ENCODE assay signal across 13 cellular contexts in the genomic region with DNA sequence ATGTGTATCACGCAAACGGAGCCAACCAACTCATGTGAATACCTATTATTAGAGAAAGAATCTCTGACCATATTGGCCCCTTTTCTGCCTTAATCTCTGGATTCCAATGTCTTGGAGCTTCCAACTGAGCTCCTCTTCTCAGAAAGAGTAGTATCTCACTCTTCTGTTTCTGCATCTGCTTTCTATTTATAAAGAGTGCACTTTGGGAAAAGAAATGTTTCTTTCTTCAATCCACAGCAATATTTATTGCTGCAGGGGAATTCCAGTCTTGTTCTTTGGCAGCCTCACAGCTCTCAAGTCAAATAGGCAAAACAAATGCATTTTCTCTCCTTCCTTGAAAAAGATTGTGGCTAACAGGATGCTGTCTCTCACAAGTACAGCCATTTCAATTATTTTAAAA.
DNase-seq lines count a peak whose midpoint lies in the region; ATAC-seq and TF ChIP-seq lines count a peak whose summit lies in the region.
"Had no signal": no experiment of that assay in that cellular context is flagged by ENCODE, and none has a peak within 500 bp of the region (broad histone marks: within the 10 kb centered on the region; RNA-seq: fewer than 3 reads in every experiment).

No MANE protein-coding gene starts in this region.

- H3F3A ChIP-seq in GM23248 (ENCODE audit: insufficient read depth) = no peaks in the 10 kb centered on the region

- no peak for TF ChIP-seq CTCF in choroid plexus epithelial cell (conservative IDR thresholded peaks at IDR 0.05; ENCODE audit: low read depth, low read length)
- TF ChIP-seq CTCF in spleen (IDR thresholded peaks at IDR 0.05 in 8 of 11, conservative IDR thresholded peaks at IDR 0.05 in 3 of 11) = no peak

- intact Hi-C loops in spleen (cut with DNase I; ENCODE audit: low total_unique reads) = no loop called here

- H3K36me3 ChIP-seq in GM23248 (ENCODE audit: low read depth) (no peaks in the 10 kb centered on the region), spleen (no peaks in the 10 kb centered on the region)
- H3K36me3 ChIP-seq: HAP-1 had no signal

- H4K20me1 ChIP-seq in GM23248 (ENCODE audit: insufficient read depth) = no peaks in the 10 kb centered on the region

- no peak overlapping the region for H3K4me2 ChIP-seq in GM23248 (ENCODE audit: unreplicated experiment)

- DNase-seq in GM23248 (peak; percentile 21), choroid plexus epithelial cell (ENCODE audit: low read depth) (peak; percentile 28), iris pigment epithelial cell (ENCODE audit: low read depth) (peak; percentile 3), superior temporal gyrus (ENCODE audit: extremely low spot score) (peak; percentile 29), mesenteric fat pad (ENCODE audit: low spot score) (no peak), iPS-NIHi7 (ENCODE audit: extremely low spot score) (no peak), spleen (no peak)
- DNase-seq: activated gamma-delta T cell treated with Interleukin-2 at 50 U/mL for 16 hours; central memory CD4-positive, alpha-beta T cell; NCI-H345; PC-3 had no signal

- no peak for ATAC-seq in GM18867 (IDR thresholded peaks at IDR 0.05; ENCODE audit: unreplicated experiment)
- ATAC-seq: PC-3 had no signal

- no peaks in the 10 kb centered on the region for H3K27me3 ChIP-seq in GM23248 (replicated peaks; ENCODE audit: insufficient read depth)
- H3K27me3 ChIP-seq in spleen (replicated peaks in 1 of 7) = no peaks in the 10 kb centered on the region

- TF ChIP-seq POLR2A in spleen (IDR thresholded peaks at IDR 0.05) = no peak

- no peak overlapping the region for H3K9ac ChIP-seq in GM23248

- no peak overlapping the region for H2AFZ ChIP-seq in GM23248

- H3K4me3 ChIP-seq in GM23248 (no peak overlapping the region), choroid plexus epithelial cell (ENCODE audit: low read depth, low read length) (no peak overlapping the region), spleen (no peak overlapping the region)
- H3K4me3 ChIP-seq: HAP-1 had no signal

- WGBS in GM23248 (ENCODE audit: low coverage in 1 of 2, low lambda C conversion rate in 2 of 2, missing lambda C conversion rate in 2 of 2), 2 experiments = 11 to 14% methylated on average over 2 of the region's 2 CpGs
- WGBS in spleen, 5 donors = 49 to 66% (median 61%) methylated on average over 2 of the region's 2 CpGs

- in situ Hi-C loops in GM23248 (cut with MboI) = no loop called here

- no peaks in the 10 kb centered on the region for H3K79me2 ChIP-seq in GM23248 (ENCODE audit: insufficient read depth)

- H3K4me1 ChIP-seq in GM23248 (ENCODE audit: insufficient read depth) (no peaks in the 10 kb centered on the region), spleen (peaks cover 0 to 15% (median 0%) of the 10 kb centered on the region in 6 donors)

- no peaks in the 10 kb centered on the region for H3K9me2 ChIP-seq in GM23248 (ENCODE audit: insufficient read depth)

- H3K27ac ChIP-seq in GM23248 (no peak overlapping the region), spleen (peak overlapping the region in 2 of 8 donors; percentile 18 to 45)

- H3K9me3 ChIP-seq in GM23248 (ENCODE audit: low read depth) (no peaks in the 10 kb centered on the region), spleen (peaks cover 0 to 24% (median 17%) of the 10 kb centered on the region in 8 donors)

Comparison
In these comparisons a context has a peak if more than half of its experiments do, and no peak if none do; other contexts are left out.
1. DNase-seq: peak in GM23248 (single experiment), choroid plexus epithelial cell (single experiment), iris pigment epithelial cell (single experiment) and superior temporal gyrus (single experiment); none in mesenteric fat pad (single experiment), iPS-NIHi7 (single experiment) and spleen (single experiment).